ENCODE assay signal across 7 cellular contexts in genomic region chr1:121260205-121260604, GRCh38.
DNase-seq lines count a peak whose midpoint lies in the region; ATAC-seq and TF ChIP-seq lines count a peak whose summit lies in the region.
"Not testable (repeated sequence)": the region's sequence is repeated elsewhere in the genome, so short reads cannot be mapped to it uniquely, and the experiment has no call there.

No MANE protein-coding gene starts in this region.

- H3K27ac Mint-ChIP-seq in stimulated activated naive B cell treated with anti-CD40 and anti-IgM and Interleukin-4, amounts not matched to agents 10 μg/mL and 1 μg/mL and 100 μg/mL, for 72 hours, result peak overlapping the region; percentile 33

- not testable (repeated sequence) for H3K27ac ChIP-seq in lower lobe of right lung

- not testable (repeated sequence) for H3K27me3 ChIP-seq in lower lobe of right lung (ENCODE audit: low read depth)

- H3K4me1 ChIP-seq in lower lobe of right lung, result not testable (repeated sequence)

- not testable (repeated sequence) for H3K4me3 ChIP-seq in NB4 (ENCODE audit: low read depth, low read length); lower lobe of right lung

- not testable (repeated sequence) for H3K36me3 Mint-ChIP-seq in stimulated activated naive B cell treated with anti-CD40 and anti-IgM and Interleukin-4, amounts not matched to agents 10 μg/mL and 1 μg/mL and 100 μg/mL, for 72 hours

- DNase-seq in EH (ENCODE audit: low read depth) (peak; percentile 18), HCEC 1CT (peak; percentile 1), NB4 (ENCODE audit: low read depth) (peak; percentile 11), dedifferentiated amniotic fluid mesenchymal stem cell (ENCODE audit: extremely low spot score) (peak; percentile 1), glomerular visceral epithelial cell (ENCODE audit: extremely low spot score) (peak; percentile 1)
- DNase-seq in lower lobe of right lung; stimulated activated naive B cell treated with anti-CD40 and anti-IgM and Interleukin-4, amounts not matched to agents 10 μg/mL and 1 μg/mL and 100 μg/mL, for 72 hours: not testable (repeated sequence)

- not testable (repeated sequence) for H3K9me3 ChIP-seq in lower lobe of right lung

- not testable (repeated sequence) for H3K4me3 Mint-ChIP-seq in stimulated activated naive B cell treated with anti-CD40 and anti-IgM and Interleukin-4, amounts not matched to agents 10 μg/mL and 1 μg/mL and 100 μg/mL, for 72 hours

- ATAC-seq in lower lobe of right lung, result peak; percentile 75 to 83
- ATAC-seq in stimulated activated naive B cell treated with anti-CD40 and anti-IgM and Interleukin-4, amounts not matched to agents 10 μg/mL and 1 μg/mL and 100 μg/mL, for 72 hours (replicated peaks), result not testable (repeated sequence)

- not testable (repeated sequence) for TF ChIP-seq CTCF in NB4 (IDR thresholded peaks at IDR 0.05; ENCODE audit: low read depth, low read length); lower lobe of right lung (IDR thresholded peaks at IDR 0.05)

- intact Hi-C loops in lower lobe of right lung (cut with DNase I), result not testable (repeated sequence)

- H3K4me1 Mint-ChIP-seq in stimulated activated naive B cell treated with anti-CD40 and anti-IgM and Interleukin-4, amounts not matched to agents 10 μg/mL and 1 μg/mL and 100 μg/mL, for 72 hours, result not testable (repeated sequence)

- not testable (repeated sequence) for H3K27me3 Mint-ChIP-seq in stimulated activated naive B cell treated with anti-CD40 and anti-IgM and Interleukin-4, amounts not matched to agents 10 μg/mL and 1 μg/mL and 100 μg/mL, for 72 hours

- not testable (repeated sequence) for H3K36me3 ChIP-seq in lower lobe of right lung

- not testable (repeated sequence) for H3K9me3 Mint-ChIP-seq in stimulated activated naive B cell treated with anti-CD40 and anti-IgM and Interleukin-4, amounts not matched to agents 10 μg/mL and 1 μg/mL and 100 μg/mL, for 72 hours

- not testable (repeated sequence) for TF ChIP-seq POLR2A in NB4 (IDR thresholded peaks at IDR 0.05; ENCODE audit: extremely low read depth, insufficient read length)
